Comparison of ENCODE assay signal across 9 cellular contexts in the genomic region with DNA sequence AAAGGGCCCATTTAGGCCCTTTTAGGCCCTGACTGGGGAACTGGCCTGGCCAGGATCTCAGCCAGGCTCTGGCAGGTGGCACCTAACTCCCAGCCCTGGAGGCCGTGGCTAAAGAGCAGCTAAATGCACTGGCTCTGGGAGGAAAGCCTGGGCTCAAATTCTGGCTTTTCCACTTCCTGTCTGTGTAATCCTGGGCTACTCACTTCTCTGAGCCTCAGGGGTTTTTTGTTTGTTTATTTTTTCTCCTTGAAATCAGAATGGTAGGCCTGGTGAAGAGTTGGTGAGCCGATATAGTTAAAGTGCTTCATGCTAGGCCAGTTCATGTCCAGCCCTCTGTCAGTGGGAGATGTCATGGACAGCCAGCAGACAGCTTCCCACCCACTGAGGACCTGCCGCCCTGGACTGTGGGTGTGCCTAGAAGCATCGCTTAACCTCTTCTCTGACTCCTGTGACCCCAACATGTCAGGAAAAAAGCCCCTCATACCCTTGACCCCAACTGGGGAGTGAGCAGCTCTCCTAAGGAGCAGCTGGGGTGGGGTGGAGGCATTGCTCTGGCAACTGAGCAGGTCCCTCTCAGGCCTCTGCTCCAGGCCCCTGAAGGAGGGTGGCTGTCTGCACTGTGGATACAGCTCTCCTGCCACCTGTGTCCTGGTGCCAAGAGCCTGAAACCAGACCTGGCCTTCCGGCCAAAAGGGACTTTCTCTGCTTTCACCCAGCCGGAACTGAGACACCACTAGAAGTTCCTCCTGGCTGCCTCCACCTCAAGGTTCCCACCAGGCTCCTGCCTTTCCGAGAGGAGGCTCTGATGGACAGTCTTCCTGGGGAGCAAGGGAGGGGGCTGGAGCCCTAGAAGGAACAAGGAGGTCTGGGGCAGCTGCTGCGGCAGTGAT. TPM values are rescaled to one million over a fixed set of nuclear protein-coding genes. Genes with fewer than 3 reads are reported as not detected.
A peak's percentile ranks its signal among the peaks of the same experiment; 100 is the strongest.
DNase-seq lines count a peak whose midpoint lies in the region; ATAC-seq and TF ChIP-seq lines count a peak whose summit lies in the region.
"Had no signal": no experiment of that assay in that cellular context is flagged by ENCODE, and none has a peak within 500 bp of the region (broad histone marks: within the 10 kb centered on the region; RNA-seq: fewer than 3 reads in every experiment).

No MANE protein-coding gene starts in this region.

- peak; percentile 45 for DNase-seq in HCEC 1CT
- peak; percentile 56 to 70 for DNase-seq in SJSA1 (ENCODE audit: low read depth in 1 of 2, low spot score in 2 of 2)
- peak; percentile 37 to 70 for DNase-seq in foreskin fibroblast
- no peak for DNase-seq in activated CD8-positive, alpha-beta memory T cell treated with anti-CD3 and anti-CD28 coated beads, Interleukin-2, amount 50 U/mL, for 4 hours
- DNase-seq in NCI-H446 (lab: John Stamatoyannopoulos, UW), result no peak
- no peak for DNase-seq in hypothalamus (lab: John Stamatoyannopoulos, UW)

- H3K4me1 ChIP-seq in SJSA1 (replicated peaks) (peaks cover 41% of the 10 kb centered on the region), skeletal muscle tissue (ENCODE audit: control insufficient read depth in 3 of 3, insufficient read depth in 3 of 3, low read length in 3 of 3) (peaks cover 84 to 94% (median 93%) of the 10 kb centered on the region in 3 donors)

- H3K9ac ChIP-seq in skeletal muscle tissue (ENCODE audit: low read depth in 1 of 3, low read length in 3 of 3), result peak overlapping the region; percentile 63 to 83 (median 73)

- H3K9me3 ChIP-seq in SJSA1 (replicated peaks), result no peaks in the 10 kb centered on the region
- no peaks in the 10 kb centered on the region for H3K9me3 ChIP-seq in skeletal muscle tissue (ENCODE audit: control insufficient read depth in 3 of 3, low read length in 3 of 3)
- H3K9me3 ChIP-seq: tibial nerve had no signal

- H3K27ac ChIP-seq in SJSA1 (peak overlapping the region; percentile 13; the same call in 1 of the 2 replicates), skeletal muscle tissue (ENCODE audit: low read depth, low read length) (peak overlapping the region; percentile 93)

- H3K27me3 ChIP-seq in SJSA1 (replicated peaks), result no peaks in the 10 kb centered on the region
- no peaks in the 10 kb centered on the region for H3K27me3 ChIP-seq in skeletal muscle tissue (ENCODE audit: control insufficient read depth in 3 of 3, insufficient read depth in 3 of 3, low read length in 3 of 3)
- H3K27me3 ChIP-seq: tibial nerve had no signal

- TF ChIP-seq CTCF in foreskin fibroblast (IDR thresholded peaks at IDR 0.05; ENCODE audit: low read depth, low read length), result no peak

- H3K4me3 ChIP-seq in SJSA1, result no peak overlapping the region
- no peak overlapping the region for H3K4me3 ChIP-seq in foreskin fibroblast (ENCODE audit: low read depth in 1 of 2, low read length in 2 of 2)
- peak overlapping the region; percentile 14 to 60 (median 37) for H3K4me3 ChIP-seq in skeletal muscle tissue (ENCODE audit: low read length in 3 of 3)
- H3K4me3 ChIP-seq: tibial nerve had no signal

- H3K36me3 ChIP-seq in SJSA1 (peaks cover 25% of the 10 kb centered on the region), skeletal muscle tissue (ENCODE audit: control insufficient read depth in 3 of 3, insufficient read depth in 3 of 3, low read length in 3 of 3) (peaks cover 0 to 4% (median 0%) of the 10 kb centered on the region in 3 donors)
- H3K36me3 ChIP-seq: tibial nerve had no signal

- no peak for ATAC-seq in HG02623 (IDR thresholded peaks at IDR 0.05; ENCODE audit: unreplicated experiment)

RNA-seq across cellular contexts. Expression of a gene that starts 57.2 kb away (rescaled TPM):
- total RNA-seq in SJSA1 (2014; rRNA removed; shearing (Covaris generic)), result 213 and 260 TPM in 2 replicates
- 5.7 TPM for total RNA-seq in skeletal muscle tissue

Comparison
In these comparisons a context has a peak if more than half of its experiments do, and no peak if none do; other contexts are left out.
1. DNase-seq: peak in HCEC 1CT (single experiment), SJSA1 (2 of 2) and foreskin fibroblast (2 of 2); none in activated CD8-positive, alpha-beta memory T cell treated with anti-CD3 and anti-CD28 coated beads, Interleukin-2, amount 50 U/mL, for 4 hours (single experiment), NCI-H446 (0 of 2) and hypothalamus (0 of 51).
2. H3K4me3 ChIP-seq: peak in skeletal muscle tissue (3 of 3); none in SJSA1 (single experiment) and foreskin fibroblast (0 of 2).
3. RNA of a gene that starts 57.2 kb away (total RNA-seq): 213 to 260 TPM in SJSA1; 5.7 TPM in skeletal muscle tissue (single experiment); every median in the first group is over 10 times any median in the second.